In the genomic region with DNA sequence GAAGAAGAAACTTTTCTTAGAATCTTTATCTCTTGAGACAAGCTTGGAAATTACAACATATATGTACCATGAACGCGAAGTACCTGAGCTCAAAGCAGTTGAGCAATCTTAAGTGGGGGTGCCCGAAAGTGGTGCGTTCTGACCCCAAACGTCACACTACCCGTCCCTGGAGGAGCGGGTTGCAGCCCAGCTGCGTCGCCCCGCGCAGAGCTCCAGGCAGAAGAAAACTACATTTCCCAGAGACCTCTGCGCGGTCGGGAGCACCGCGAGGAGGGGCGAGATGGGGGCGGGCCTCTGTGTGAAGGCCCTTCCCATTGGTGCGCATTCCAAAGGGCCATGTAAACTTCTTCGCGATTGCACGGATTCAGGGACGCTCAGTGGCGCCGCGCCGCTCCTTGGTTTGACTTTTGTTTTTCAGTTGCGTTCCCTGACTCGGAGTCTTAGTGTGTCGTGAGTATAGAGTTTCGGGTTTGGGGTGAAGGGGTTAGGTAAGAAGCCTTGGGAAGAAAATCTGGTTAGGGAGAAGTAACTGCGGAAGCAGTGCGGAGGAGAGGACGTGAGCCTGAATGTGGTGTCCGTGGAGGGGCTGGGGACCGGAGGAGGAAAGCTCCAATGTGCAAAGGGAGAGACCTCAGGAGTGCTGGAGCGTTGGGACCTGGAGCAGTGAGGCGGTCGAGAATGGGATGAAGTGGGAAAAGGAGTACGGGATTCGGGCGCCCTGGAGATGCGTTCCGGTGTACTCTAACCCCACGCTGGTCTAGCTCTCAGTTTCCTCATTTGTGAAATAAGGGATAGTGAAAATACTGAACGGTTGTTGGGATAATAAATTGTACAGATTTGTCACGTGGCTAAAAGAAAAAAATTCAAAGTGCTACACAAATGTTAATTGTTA, we compare ENCODE assay signal across 8 cellular contexts. TPM values are rescaled to one million over a fixed set of nuclear protein-coding genes. Genes with fewer than 3 reads are reported as not detected.
A peak's percentile ranks its signal among the peaks of the same experiment; 100 is the strongest.
DNase-seq lines count a peak whose midpoint lies in the region; ATAC-seq and TF ChIP-seq lines count a peak whose summit lies in the region.

A gene (plus strand): TSS at position 410 of the 892 bp plus-strand sequence. CDS start 7,740 bp downstream, outside the sequence.

- DNase-seq in activated naive CD8-positive, alpha-beta T cell treated with anti-CD3 and anti-CD28 coated beads, Interleukin-2, amount 50 U/mL, for 16 hours (ENCODE audit: low read depth, low spot score): peak; percentile 85
- DNase-seq in right atrium auricular region (ENCODE audit: low spot score): peak; percentile 95
- DNase-seq in sciatic nerve (ENCODE audit: low spot score): peak; percentile 93
- no peak for DNase-seq in DMS153 treated with DMSO at 0.1 percent for 48 hours (lab: John Stamatoyannopoulos, UW; ENCODE audit: unreplicated experiment)
- no peak for DNase-seq in NCI-H187 (lab: John Stamatoyannopoulos, UW)

- intact Hi-C loops in sciatic nerve (cut with DNase I): no loop called here

- TF ChIP-seq CTCF in GM12872 (IDR thresholded peaks at IDR 0.05; ENCODE audit: insufficient read depth, low read depth, low read length): peak; percentile 35; the same call in 2 of the 3 replicates
- peak in 1 of 2 donors; percentile 52 for TF ChIP-seq CTCF in right atrium auricular region (IDR thresholded peaks at IDR 0.05)

- H3K9me3 ChIP-seq in right atrium auricular region: no peaks in the 10 kb centered on the region

- ATAC-seq in HG02610 (IDR thresholded peaks at IDR 0.05; ENCODE audit: unreplicated experiment): peak; percentile 99
- peak; percentile 100 for ATAC-seq in sciatic nerve

- no peaks in the 10 kb centered on the region for H3K27me3 ChIP-seq in right atrium auricular region

- H3K36me3 ChIP-seq in right atrium auricular region: no peaks in the 10 kb centered on the region

- peak within 1 kb of the TSS; percentile 49 to 73 for H3K27ac ChIP-seq in right atrium auricular region

- H3K4me3 ChIP-seq in right atrium auricular region: peak within 1 kb of the TSS; percentile 54 to 66

- peaks cover 0 to 8% of the 10 kb centered on the region in 2 donors for H3K4me1 ChIP-seq in right atrium auricular region

TF ChIP-seq in PFSK-1, 5 proteins besides CTCF, POLR2A, EP300 and RAD21:
- TF ChIP-seq FOXP2 (optimal IDR thresholded peaks at IDR 0.05; ENCODE audit: borderline replicate concordance, extremely low read depth, extremely low read length, insufficient read depth): peak; percentile 75
- peak; percentile 90 for TF ChIP-seq POLR2AphosphoS5 (IDR thresholded peaks at IDR 0.05; ENCODE audit: low read depth, low read length)
- TF ChIP-seq, protein P1, sequence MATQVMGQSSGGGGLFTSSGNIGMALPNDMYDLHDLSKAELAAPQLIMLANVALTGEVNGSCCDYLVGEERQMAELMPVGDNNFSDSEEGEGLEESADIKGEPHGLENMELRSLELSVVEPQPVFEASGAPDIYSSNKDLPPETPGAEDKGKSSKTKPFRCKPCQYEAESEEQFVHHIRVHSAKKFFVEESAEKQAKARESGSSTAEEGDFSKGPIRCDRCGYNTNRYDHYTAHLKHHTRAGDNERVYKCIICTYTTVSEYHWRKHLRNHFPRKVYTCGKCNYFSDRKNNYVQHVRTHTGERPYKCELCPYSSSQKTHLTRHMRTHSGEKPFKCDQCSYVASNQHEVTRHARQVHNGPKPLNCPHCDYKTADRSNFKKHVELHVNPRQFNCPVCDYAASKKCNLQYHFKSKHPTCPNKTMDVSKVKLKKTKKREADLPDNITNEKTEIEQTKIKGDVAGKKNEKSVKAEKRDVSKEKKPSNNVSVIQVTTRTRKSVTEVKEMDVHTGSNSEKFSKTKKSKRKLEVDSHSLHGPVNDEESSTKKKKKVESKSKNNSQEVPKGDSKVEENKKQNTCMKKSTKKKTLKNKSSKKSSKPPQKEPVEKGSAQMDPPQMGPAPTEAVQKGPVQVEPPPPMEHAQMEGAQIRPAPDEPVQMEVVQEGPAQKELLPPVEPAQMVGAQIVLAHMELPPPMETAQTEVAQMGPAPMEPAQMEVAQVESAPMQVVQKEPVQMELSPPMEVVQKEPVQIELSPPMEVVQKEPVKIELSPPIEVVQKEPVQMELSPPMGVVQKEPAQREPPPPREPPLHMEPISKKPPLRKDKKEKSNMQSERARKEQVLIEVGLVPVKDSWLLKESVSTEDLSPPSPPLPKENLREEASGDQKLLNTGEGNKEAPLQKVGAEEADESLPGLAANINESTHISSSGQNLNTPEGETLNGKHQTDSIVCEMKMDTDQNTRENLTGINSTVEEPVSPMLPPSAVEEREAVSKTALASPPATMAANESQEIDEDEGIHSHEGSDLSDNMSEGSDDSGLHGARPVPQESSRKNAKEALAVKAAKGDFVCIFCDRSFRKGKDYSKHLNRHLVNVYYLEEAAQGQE (IDR thresholded peaks at IDR 0.05; ENCODE audit: insufficient read depth in 1 of 2, low read depth in 2 of 2, low read length in 2 of 2): 0 out of 4 replicates have a peak, but pooled peaks of 1 of the 2 experiments have one; percentile 41
- TF ChIP-seq TAF1 (IDR thresholded peaks at IDR 0.05; ENCODE audit: borderline replicate concordance, insufficient read depth, low read length): no peak
- TF ChIP-seq SIN3A (IDR thresholded peaks at IDR 0.05; ENCODE audit: borderline replicate concordance, insufficient read depth, low read length): peak; percentile 77; the same call in 1 of the 2 replicates

RNA-seq across cellular contexts. Expression of the gene that starts here (rescaled TPM):
- 9.6 TPM for polyA plus RNA-seq in PFSK-1 (2012; ENCODE audit: insufficient read length, low read depth)
- total RNA-seq in right atrium auricular region (1 to 10 TPM; 2.6 to 3.2 TPM), sciatic nerve (7.6 TPM)

Comparison
In these comparisons a context has a peak if more than half of its experiments do, and no peak if none do; other contexts are left out.
1. DNase-seq: peak in activated naive CD8-positive, alpha-beta T cell treated with anti-CD3 and anti-CD28 coated beads, Interleukin-2, amount 50 U/mL, for 16 hours (single experiment), right atrium auricular region (single experiment) and sciatic nerve (single experiment); none in DMS153 treated with DMSO at 0.1 percent for 48 hours (single experiment) and NCI-H187 (0 of 2).